Comparison of ENCODE assay signal across 17 cellular contexts in the genomic region with DNA sequence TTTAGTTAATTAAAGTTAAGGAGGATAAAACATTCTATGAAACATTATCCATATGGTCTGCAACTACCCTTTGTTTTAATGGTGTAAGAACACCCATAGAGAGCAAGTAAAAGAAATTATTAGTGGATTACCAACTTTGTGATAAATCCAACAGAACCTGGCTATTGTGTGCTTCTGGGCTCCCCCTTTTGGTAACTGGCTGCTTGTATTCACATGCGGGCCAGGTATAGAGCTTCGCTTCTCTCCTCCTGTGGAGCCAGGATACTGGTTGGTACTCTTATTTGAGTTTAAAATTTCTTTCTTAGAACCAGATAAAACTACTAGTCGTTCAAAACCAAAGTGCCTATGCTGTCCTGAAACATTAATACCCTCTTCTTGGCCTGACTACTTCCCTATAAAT.
"Had no signal": no experiment of that assay in that cellular context is flagged by ENCODE, and none has a peak within 500 bp of the region (broad histone marks: within the 10 kb centered on the region; RNA-seq: fewer than 3 reads in every experiment).

No MANE protein-coding gene starts in this region.

- H3K27me3 Mint-ChIP-seq: progenitor cell of endocrine pancreas had no signal

- DNase-seq: activated CD4-positive, alpha-beta T cell treated with anti-CD3 and anti-CD28 coated beads, Interleukin-2, amount 50 U/mL, for 1 hour; activated naive CD4-positive, alpha-beta T cell treated with Interleukin-2 at 50 U/mL for 16 hours; activated T-cell treated with anti-CD3 and anti-CD28 coated beads for 4 hours; anterior cingulate cortex; mesenchymal stem cell; nucleus accumbens; spleen; stimulated activated CD4-positive, alpha-beta T cell treated with anti-CD3 and anti-CD28 coated beads, Interleukin-1b, Interleukin-23, amount 100 ng/mL, for 48 hours; stomach; testis; upper lobe of left lung had no signal

- H3K4me1 ChIP-seq: breast epithelium, spleen, stomach, testis, upper lobe of left lung had no signal

- H2AFZ ChIP-seq: hepatocyte had no signal

- H3K36me3 ChIP-seq: breast epithelium, spleen, stomach, upper lobe of left lung had no signal

- H3K27me3 ChIP-seq: breast epithelium, hepatocyte, stomach, testis, upper lobe of left lung had no signal

- H3K4me3 ChIP-seq: breast epithelium, hepatocyte, spleen, stomach, testis, upper lobe of left lung had no signal

- H3K4me3 Mint-ChIP-seq: natural killer cell treated with Interleukin-12 subunit alpha and Interleukin-12 subunit beta and Interleukin-15 and Interleukin-18, amount 100 ng/mL, for 72 hours had no signal

- H3K9me3 ChIP-seq: breast epithelium, spleen, stomach, testis, upper lobe of left lung had no signal

- H3K36me3 Mint-ChIP-seq: natural killer cell treated with Interleukin-12 subunit alpha and Interleukin-12 subunit beta and Interleukin-15 and Interleukin-18, amount 100 ng/mL, for 72 hours had no signal

- H3K27ac Mint-ChIP-seq: natural killer cell treated with Interleukin-12 subunit alpha and Interleukin-12 subunit beta and Interleukin-15 and Interleukin-18, amount 100 ng/mL, for 72 hours; progenitor cell of endocrine pancreas had no signal

- H3K27ac ChIP-seq: breast epithelium, hepatocyte, spleen, stomach, testis, upper lobe of left lung had no signal

- ATAC-seq: esophagus mucosa; natural killer cell treated with Interleukin-12 subunit alpha and Interleukin-12 subunit beta and Interleukin-15 and Interleukin-18, amount 100 ng/mL, for 72 hours; sciatic nerve had no signal

- H3K4me2 ChIP-seq: hepatocyte had no signal

- H3K79me2 ChIP-seq: hepatocyte had no signal
